In the genomic region with DNA sequence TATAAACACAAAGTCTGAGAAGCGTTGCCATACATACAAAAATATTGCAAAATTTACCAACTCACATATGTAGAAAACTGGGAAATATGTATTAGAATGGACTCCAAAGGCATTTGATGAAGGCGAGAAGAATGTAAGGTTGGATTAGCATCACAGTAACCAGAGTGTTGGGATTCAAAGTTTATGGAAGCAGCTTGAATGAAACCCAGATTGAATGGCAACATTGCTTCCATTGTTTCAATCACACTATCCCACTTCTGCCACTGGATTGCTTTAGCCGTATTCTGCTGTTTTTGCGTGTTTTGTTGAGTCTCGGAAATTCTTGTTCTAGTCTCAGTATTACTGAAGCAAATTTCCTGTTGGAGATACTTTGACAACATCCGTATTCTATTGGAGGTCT, we compare ENCODE assay signal across 9 cellular contexts.
"Had no signal": no experiment of that assay in that cellular context is flagged by ENCODE, and none has a peak within 500 bp of the region (broad histone marks: within the 10 kb centered on the region; RNA-seq: fewer than 3 reads in every experiment).

No MANE protein-coding gene starts in this region.

- ATAC-seq: HCT116, K562 had no signal

- H3K4me1 ChIP-seq: HAP-1 had no signal

- DNase-seq: GOT3, H7, HFFc6, IMR-90, KG1 had no signal

- FAIRE-seq: K562 had no signal

- H3K36me3 ChIP-seq: HAP-1 had no signal

- H3K9me3 ChIP-seq: HAP-1 had no signal

- H3K27ac ChIP-seq: HL-60 had no signal

- H3K4me3 ChIP-seq: HAP-1, K562 had no signal
